ENCODE assay signal across 17 cellular contexts in the genomic region with DNA sequence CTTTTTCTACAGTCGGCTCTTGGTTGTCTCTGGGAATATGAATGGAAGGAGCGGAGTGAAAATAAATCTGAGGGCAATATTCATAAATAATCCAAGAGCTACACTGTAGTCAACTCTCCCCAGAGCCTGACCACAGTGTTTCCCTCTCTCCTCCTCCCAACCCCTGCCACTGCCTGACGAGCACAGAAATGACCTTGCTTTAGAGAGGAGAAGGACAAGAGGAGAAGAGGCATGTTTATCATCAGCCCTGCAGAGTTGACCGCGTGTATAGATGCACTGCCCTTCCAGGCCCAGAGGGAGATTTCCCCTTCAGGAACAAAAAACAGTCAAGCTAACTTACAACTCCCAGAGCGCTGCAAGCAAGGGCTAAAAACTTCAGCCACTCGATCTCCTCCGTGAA. TPM values are rescaled to one million over a fixed set of nuclear protein-coding genes. Genes with fewer than 3 reads are reported as not detected.
"Had no signal": no experiment of that assay in that cellular context is flagged by ENCODE, and none has a peak within 500 bp of the region (broad histone marks: within the 10 kb centered on the region; RNA-seq: fewer than 3 reads in every experiment).

No MANE protein-coding gene starts in this region.

RNA-seq across cellular contexts. Expression of gene ROPN1, which starts 16.9 kb away (rescaled TPM):
- total RNA-seq: activated B cell treated with CpG ODN at 0.5 μM for 24 hours; activated CD4-positive, alpha-beta memory T cell treated with anti-CD3 and anti-CD28 coated beads for 36 hours; activated CD4-positive, alpha-beta T cell treated with anti-CD3 and anti-CD28 coated beads, Interleukin-2, amount 10 ng/mL, durations not matched to agents 24 days and 14 days; activated CD8-positive, alpha-beta memory T cell treated with anti-CD3 and anti-CD28 coated beads for 36 hours; activated CD8-positive, alpha-beta T cell treated with anti-CD3 and anti-CD28 coated beads for 36 hours; activated naive CD4-positive, alpha-beta T cell treated with anti-CD3 and anti-CD28 coated beads for 36 hours; activated naive CD4-positive, alpha-beta T cell treated with anti-CD3 and anti-CD28 coated beads, Interleukin-2, amount 50 U/mL, for 72 hours; activated naive CD8-positive, alpha-beta T cell treated with anti-CD3 and anti-CD28 coated beads for 36 hours; activated T-cell treated with anti-CD3 and anti-CD28 coated beads, Interleukin-2, amount 50 U/mL, for 4 hours; activated T-cell treated with anti-CD3 and anti-CD28 coated beads, Interleukin-2, amount 50 U/mL, for 72 hours; activated T-helper 1 cell treated with anti-CD3 and anti-CD28 coated beads, Interleukin-12 subunit alpha, Interleukin-12 subunit beta, Interleukin-2, Interleukin-4 antibody, amounts not matched to agents 30 ng/mL and 10 ng/mL and 1 ng/mL, durations not matched to agents 14 hours and 24 hours and 36 hours; activated T-helper 17 cell treated with anti-CD3 and anti-CD28 coated beads, Interleukin-2, amount 50 U/mL, for 72 hours; adrenal gland; aorta; astrocyte; body of pancreas; cardiac muscle cell had no signal
- polyA plus RNA-seq: adrenal gland, aorta, cardiac muscle cell had no signal
